In genomic region chr16:23252310-23252709, GRCh38 we compare ENCODE assay signal across 18 cellular contexts. TPM values are rescaled to one million over a fixed set of nuclear protein-coding genes. Genes with fewer than 3 reads are reported as not detected.
DNase-seq lines count a peak whose midpoint lies in the region; ATAC-seq lines count a peak whose summit lies in the region.
"Had no signal": no experiment of that assay in that cellular context is flagged by ENCODE, and none has a peak within 500 bp of the region (broad histone marks: within the 10 kb centered on the region; RNA-seq: fewer than 3 reads in every experiment).

No MANE protein-coding gene starts in this region.

- no peaks in the 10 kb centered on the region for H3K9me3 Mint-ChIP-seq in activated CD4-positive, alpha-beta T cell treated with anti-CD3 and anti-CD28 coated beads, Interleukin-2, amount 10 ng/mL, durations not matched to agents 24 days and 14 days
- peaks cover 9 to 11% of the 10 kb centered on the region in 2 donors for H3K9me3 Mint-ChIP-seq in activated naive CD4-positive, alpha-beta T cell treated with anti-CD3 and anti-CD28 coated beads, Interleukin-2, amount 50 U/mL, for 72 hours
- no peaks in the 10 kb centered on the region for H3K9me3 Mint-ChIP-seq in activated T-helper 17 cell treated with anti-CD3 and anti-CD28 coated beads, Interleukin-2, amount 50 U/mL, for 72 hours

- H3K27ac Mint-ChIP-seq in activated CD4-positive, alpha-beta T cell treated with anti-CD3 and anti-CD28 coated beads, Interleukin-2, amount 10 ng/mL, durations not matched to agents 24 days and 14 days: no peak overlapping the region
- H3K27ac Mint-ChIP-seq in activated naive CD4-positive, alpha-beta T cell treated with anti-CD3 and anti-CD28 coated beads, Interleukin-2, amount 50 U/mL, for 72 hours: no peak overlapping the region
- no peak overlapping the region for H3K27ac Mint-ChIP-seq in activated T-helper 17 cell treated with anti-CD3 and anti-CD28 coated beads, Interleukin-2, amount 50 U/mL, for 72 hours
- H3K27ac Mint-ChIP-seq: CD4-positive, alpha-beta memory T cell had no signal

- DNase-seq in NCI-H2171 treated with DMSO at 0.1 percent for 48 hours (lab: John Stamatoyannopoulos, UW) (peak; percentile 27), NCI-H2171 (lab: John Stamatoyannopoulos, UW) (no peak), mesenteric fat pad (ENCODE audit: low spot score) (no peak)
- DNase-seq in activated CD4-positive, alpha-beta T cell treated with anti-CD3 and anti-CD28 coated beads, Interleukin-2, amount 10 ng/mL, durations not matched to agents 24 days and 14 days: peak; percentile 62
- DNase-seq in activated CD4-positive, alpha-beta T cell treated with anti-CD3 and anti-CD28 coated beads, Interleukin-2, amount 50 U/mL, for 4 hours: no peak
- no peak for DNase-seq in activated naive CD4-positive, alpha-beta T cell treated with anti-CD3 and anti-CD28 coated beads, Interleukin-2, amount 50 U/mL, for 72 hours (ENCODE audit: low spot score in 2 of 2)
- DNase-seq in activated naive CD4-positive, alpha-beta T cell (lab: John Stamatoyannopoulos, UW): no peak
- DNase-seq: 8988T; Caco-2; CD4-positive, alpha-beta memory T cell; DMS 273 treated with DMSO at 0.1 percent for 48 hours; DMS79 treated with DMSO at 0.1 percent for 48 hours; IMR-90; NCI-H1694 treated with DMSO at 0.1 percent for 48 hours; OCI-M1 had no signal

- intact Hi-C loops in activated CD4-positive, alpha-beta T cell treated with anti-CD3 and anti-CD28 coated beads, Interleukin-2, amount 10 ng/mL, durations not matched to agents 24 days and 14 days (cut with micrococcal nuclease): no loop called here

- H3K36me3 Mint-ChIP-seq in activated CD4-positive, alpha-beta T cell treated with anti-CD3 and anti-CD28 coated beads, Interleukin-2, amount 10 ng/mL, durations not matched to agents 24 days and 14 days (ENCODE audit: low read depth): no peaks in the 10 kb centered on the region
- H3K36me3 Mint-ChIP-seq in activated naive CD4-positive, alpha-beta T cell treated with anti-CD3 and anti-CD28 coated beads, Interleukin-2, amount 50 U/mL, for 72 hours: no peaks in the 10 kb centered on the region
- no peaks in the 10 kb centered on the region for H3K36me3 Mint-ChIP-seq in activated T-helper 17 cell treated with anti-CD3 and anti-CD28 coated beads, Interleukin-2, amount 50 U/mL, for 72 hours (ENCODE audit: low read depth)
- H3K36me3 Mint-ChIP-seq: CD4-positive, alpha-beta memory T cell had no signal

- ATAC-seq in activated naive CD4-positive, alpha-beta T cell treated with anti-CD3 and anti-CD28 coated beads, Interleukin-2, amount 50 U/mL, for 72 hours: peak; percentile 43 to 46
- peak; percentile 58 for ATAC-seq in activated T-helper 17 cell treated with anti-CD3 and anti-CD28 coated beads, Interleukin-2, amount 50 U/mL, for 72 hours (replicated peaks)
- ATAC-seq: HCT116 had no signal

- no peaks in the 10 kb centered on the region for H3K4me1 Mint-ChIP-seq in activated CD4-positive, alpha-beta T cell treated with anti-CD3 and anti-CD28 coated beads, Interleukin-2, amount 10 ng/mL, durations not matched to agents 24 days and 14 days
- H3K4me1 Mint-ChIP-seq in activated T-helper 17 cell treated with anti-CD3 and anti-CD28 coated beads, Interleukin-2, amount 50 U/mL, for 72 hours: no peaks in the 10 kb centered on the region
- H3K4me1 Mint-ChIP-seq: CD4-positive, alpha-beta memory T cell had no signal

- no peaks in the 10 kb centered on the region for H3K27me3 Mint-ChIP-seq in activated CD4-positive, alpha-beta T cell treated with anti-CD3 and anti-CD28 coated beads, Interleukin-2, amount 10 ng/mL, durations not matched to agents 24 days and 14 days
- peaks cover 15% of the 10 kb centered on the region for H3K27me3 Mint-ChIP-seq in activated T-helper 17 cell treated with anti-CD3 and anti-CD28 coated beads, Interleukin-2, amount 50 U/mL, for 72 hours

- no peak overlapping the region for H3K4me3 Mint-ChIP-seq in activated CD4-positive, alpha-beta T cell treated with anti-CD3 and anti-CD28 coated beads, Interleukin-2, amount 10 ng/mL, durations not matched to agents 24 days and 14 days
- no peak overlapping the region for H3K4me3 Mint-ChIP-seq in activated T-helper 17 cell treated with anti-CD3 and anti-CD28 coated beads, Interleukin-2, amount 50 U/mL, for 72 hours
- H3K4me3 Mint-ChIP-seq: CD4-positive, alpha-beta memory T cell had no signal

RNA-seq across cellular contexts. Expression of gene SCNN1B, which starts 49.8 kb away (rescaled TPM):
- not detected in 2 replicates for total RNA-seq in activated CD4-positive, alpha-beta T cell treated with anti-CD3 and anti-CD28 coated beads, Interleukin-2, amount 10 ng/mL, durations not matched to agents 24 days and 14 days
- not detected for total RNA-seq in activated naive CD4-positive, alpha-beta T cell treated with anti-CD3 and anti-CD28 coated beads, Interleukin-2, amount 50 U/mL, for 72 hours
- not detected for total RNA-seq in activated T-helper 17 cell treated with anti-CD3 and anti-CD28 coated beads, Interleukin-2, amount 50 U/mL, for 72 hours
- 4.4 TPM for total RNA-seq in mesenteric fat pad
- total RNA-seq: Caco-2; CD4-positive, alpha-beta memory T cell; IMR-90; NCI-H460 had no signal

Comparison
In these comparisons a context has a peak if more than half of its experiments do, and no peak if none do; other contexts are left out.
1. DNase-seq: peak in NCI-H2171 treated with DMSO at 0.1 percent for 48 hours (single experiment) and activated CD4-positive, alpha-beta T cell treated with anti-CD3 and anti-CD28 coated beads, Interleukin-2, amount 10 ng/mL, durations not matched to agents 24 days and 14 days (single experiment); none in NCI-H2171 (single experiment), activated CD4-positive, alpha-beta T cell treated with anti-CD3 and anti-CD28 coated beads, Interleukin-2, amount 50 U/mL, for 4 hours (0 of 2), activated naive CD4-positive, alpha-beta T cell treated with anti-CD3 and anti-CD28 coated beads, Interleukin-2, amount 50 U/mL, for 72 hours (0 of 2), activated naive CD4-positive, alpha-beta T cell (0 of 4) and mesenteric fat pad (single experiment).